Comparison of ENCODE assay signal across 9 cellular contexts in the genomic region with DNA sequence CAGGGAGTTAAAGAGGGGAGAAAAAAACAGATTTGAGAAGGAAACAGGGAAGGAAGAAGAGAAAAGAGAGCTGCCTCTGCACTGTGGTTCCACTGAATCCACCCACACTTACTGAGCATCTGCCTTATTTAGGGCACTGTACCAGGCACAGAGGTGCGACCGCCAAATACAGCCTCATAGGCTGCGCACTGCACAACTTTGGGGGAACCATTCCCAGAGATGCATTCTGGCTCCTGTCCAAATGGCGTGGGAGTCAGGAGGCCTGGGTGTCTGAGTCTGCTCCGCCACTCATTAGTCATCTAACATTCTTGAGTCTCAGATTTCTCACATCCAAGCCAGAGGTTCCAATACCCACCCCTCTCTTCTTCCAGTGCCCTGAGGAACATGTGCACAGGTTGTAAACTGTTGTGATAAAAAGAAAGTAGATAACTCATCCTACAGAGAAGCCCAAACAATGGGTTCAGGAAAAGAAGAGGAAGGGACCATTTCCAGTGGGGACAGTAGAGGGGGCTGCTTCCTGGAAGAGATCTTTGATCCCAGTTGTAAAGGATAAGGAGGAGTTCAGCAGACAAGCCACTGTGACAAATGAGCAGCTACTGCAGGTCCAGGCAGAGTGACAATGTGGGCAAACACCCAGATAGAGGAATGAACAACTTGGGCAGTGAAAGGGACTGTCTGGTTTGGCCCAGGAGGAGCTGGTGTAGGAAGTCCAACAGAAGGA.
DNase-seq lines count a peak whose midpoint lies in the region; ATAC-seq and TF ChIP-seq lines count a peak whose summit lies in the region.
"Had no signal": no experiment of that assay in that cellular context is flagged by ENCODE, and none has a peak within 500 bp of the region (broad histone marks: within the 10 kb centered on the region; RNA-seq: fewer than 3 reads in every experiment).

No MANE protein-coding gene starts in this region.

- peak overlapping the region; percentile 48 to 73 for H3K4me3 Mint-ChIP-seq in activated T-cell treated with anti-CD3 and anti-CD28 coated beads, Interleukin-2, amount 50 U/mL, for 72 hours

- peaks cover 64% of the 10 kb centered on the region for H3K4me1 Mint-ChIP-seq in activated T-cell treated with anti-CD3 and anti-CD28 coated beads, Interleukin-2, amount 50 U/mL, for 72 hours (ENCODE audit: low read depth)

- ATAC-seq in activated T-cell treated with anti-CD3 and anti-CD28 coated beads, Interleukin-2, amount 50 U/mL, for 72 hours (replicated peaks in 1 of 2) = peak; percentile 40 to 41
- ATAC-seq in HG03095 (IDR thresholded peaks at IDR 0.05; ENCODE audit: unreplicated experiment) = no peak
- ATAC-seq in GM18907 (IDR thresholded peaks at IDR 0.05; ENCODE audit: unreplicated experiment) = no peak

- peaks cover 10 to 11% of the 10 kb centered on the region in 2 donors for H3K9me3 Mint-ChIP-seq in activated T-cell treated with anti-CD3 and anti-CD28 coated beads, Interleukin-2, amount 50 U/mL, for 72 hours

- peaks cover 13 to 22% of the 10 kb centered on the region in 2 donors for H3K36me3 Mint-ChIP-seq in activated T-cell treated with anti-CD3 and anti-CD28 coated beads, Interleukin-2, amount 50 U/mL, for 72 hours (ENCODE audit: insufficient read depth in 2 of 2)

- DNase-seq in AG08395 (ENCODE audit: low spot score) = peak; percentile 85
- DNase-seq in HT1080 (ENCODE audit: low read depth) = peak; percentile 89
- peak; percentile 48 to 64 for DNase-seq in activated T-cell treated with anti-CD3 and anti-CD28 coated beads, Interleukin-2, amount 50 U/mL, for 72 hours
- DNase-seq in kidney epithelial cell (ENCODE audit: low read depth) = peak; percentile 85
- DNase-seq in globus pallidus (ENCODE audit: low spot score) = no peak
- no peak for DNase-seq in DMS114 treated with DMSO at 0.1 percent for 48 hours (lab: John Stamatoyannopoulos, UW; ENCODE audit: unreplicated experiment)
- DNase-seq: left cardiac atrium had no signal

- TF ChIP-seq CTCF in kidney epithelial cell (IDR thresholded peaks at IDR 0.05; ENCODE audit: insufficient read depth, low read length, poor library complexity, severe bottlenecking) = no peak

- H3K27me3 ChIP-seq in kidney epithelial cell (ENCODE audit: control insufficient read depth, insufficient read depth, low read length) = no peaks in the 10 kb centered on the region

- peak overlapping the region; percentile 17 for H3K27ac Mint-ChIP-seq in activated T-cell treated with anti-CD3 and anti-CD28 coated beads, Interleukin-2, amount 50 U/mL, for 72 hours

- no peak overlapping the region for H3K4me3 ChIP-seq in kidney epithelial cell (ENCODE audit: low read depth, low read length)

- peaks cover 6% of the 10 kb centered on the region for H3K27me3 Mint-ChIP-seq in activated T-cell treated with anti-CD3 and anti-CD28 coated beads, Interleukin-2, amount 50 U/mL, for 72 hours (ENCODE audit: low read depth)

- H3K36me3 ChIP-seq in kidney epithelial cell (ENCODE audit: control insufficient read depth, insufficient read depth, low read length) = no peaks in the 10 kb centered on the region

Comparison
In these comparisons a context has a peak if more than half of its experiments do, and no peak if none do; other contexts are left out.
1. DNase-seq: peak in AG08395 (single experiment), HT1080 (single experiment), activated T-cell treated with anti-CD3 and anti-CD28 coated beads, Interleukin-2, amount 50 U/mL, for 72 hours (2 of 2) and kidney epithelial cell (single experiment); none in globus pallidus (single experiment) and DMS114 treated with DMSO at 0.1 percent for 48 hours (single experiment).
2. ATAC-seq: peak in activated T-cell treated with anti-CD3 and anti-CD28 coated beads, Interleukin-2, amount 50 U/mL, for 72 hours (2 of 2); none in HG03095 (single experiment) and GM18907 (single experiment).